In genomic region chr7:152341039-152341913, GRCh38 we compare ENCODE assay signal across 8 cellular contexts.
DNase-seq lines count a peak whose midpoint lies in the region; ATAC-seq and TF ChIP-seq lines count a peak whose summit lies in the region.

No MANE protein-coding gene starts in this region.

- no peaks in the 10 kb centered on the region for H3K4me1 Mint-ChIP-seq in endothelial cell (ENCODE audit: unreplicated experiment)
- H3K4me1 Mint-ChIP-seq in mesothelial cell of epicardium, result peaks cover 23% of the 10 kb centered on the region
- H3K4me1 Mint-ChIP-seq in activated CD4-positive, alpha-beta T cell treated with anti-CD3 and anti-CD28 coated beads for 36 hours, result peaks cover 44% of the 10 kb centered on the region
- peaks cover 39% of the 10 kb centered on the region for H3K4me1 Mint-ChIP-seq in activated naive CD8-positive, alpha-beta T cell treated with anti-CD3 and anti-CD28 coated beads, Interleukin-2, amount 50 U/mL, for 24 hours

- peak; percentile 42 for TF ChIP-seq CTCF in AG04449 (IDR thresholded peaks at IDR 0.05; ENCODE audit: insufficient read depth, low read length, missing control alignments)
- TF ChIP-seq CTCF in GM12875 (IDR thresholded peaks at IDR 0.05; ENCODE audit: borderline replicate concordance, insufficient read depth, low read depth, low read length), result peak; percentile 23; the same call in 1 of the 2 replicates
- TF ChIP-seq CTCF in endothelial cell (IDR thresholded peaks at IDR 0.05; ENCODE audit: unreplicated experiment), result no peak
- no peak for TF ChIP-seq CTCF in mesothelial cell of epicardium (IDR thresholded peaks at IDR 0.05; ENCODE audit: unreplicated experiment)

- H3K4me3 ChIP-seq in AG04449 (ENCODE audit: low read depth, low read length) (no peak overlapping the region), GM12875 (ENCODE audit: low read depth, low read length) (no peak overlapping the region)

- H3K9me3 Mint-ChIP-seq in endothelial cell (ENCODE audit: unreplicated experiment), result no peaks in the 10 kb centered on the region
- H3K9me3 Mint-ChIP-seq in mesothelial cell of epicardium, result peaks cover 4% of the 10 kb centered on the region
- no peaks in the 10 kb centered on the region for H3K9me3 Mint-ChIP-seq in activated CD4-positive, alpha-beta T cell treated with anti-CD3 and anti-CD28 coated beads for 36 hours (ENCODE audit: low read depth)
- no peaks in the 10 kb centered on the region for H3K9me3 Mint-ChIP-seq in activated naive CD8-positive, alpha-beta T cell treated with anti-CD3 and anti-CD28 coated beads, Interleukin-2, amount 50 U/mL, for 24 hours

- H3K4me3 Mint-ChIP-seq in endothelial cell (ENCODE audit: unreplicated experiment), result no peak overlapping the region
- no peak overlapping the region for H3K4me3 Mint-ChIP-seq in mesothelial cell of epicardium
- H3K4me3 Mint-ChIP-seq in activated CD4-positive, alpha-beta T cell treated with anti-CD3 and anti-CD28 coated beads for 36 hours, result no peak overlapping the region
- H3K4me3 Mint-ChIP-seq in activated naive CD8-positive, alpha-beta T cell treated with anti-CD3 and anti-CD28 coated beads, Interleukin-2, amount 50 U/mL, for 24 hours, result no peak overlapping the region

- CTCF ChIA-PET in AG04449 (lab: Yijun Ruan, JAX), result interaction anchor here (0.9 to 3.4 kb wide), 13 partner anchors 9 to 483 kb away, joined by 3 to 24 read pairs (median 5); partner anchors contain the start of gene XRCC2
- CTCF ChIA-PET in activated CD4-positive, alpha-beta T cell treated with anti-CD3 and anti-CD28 coated beads for 36 hours (lab: Charles Lee), result interaction anchor here (0.8 to 1.6 kb wide), 4 partner anchors 19 to 93 kb away, joined by 3 to 4 read pairs (median 3); no protein-coding TSS in a partner anchor

- DNase-seq in AG04449 (ENCODE audit: low read depth, low spot score) (no peak), NCI-H748 treated with DMSO at 0.1 percent for 48 hours (lab: John Stamatoyannopoulos, UW) (peak; percentile 2), endothelial cell (ENCODE audit: low spot score) (peak; percentile 22), mesothelial cell of epicardium (ENCODE audit: low spot score in 2 of 2, unreplicated experiment in 2 of 2) (no peak)
- no peak for DNase-seq in activated CD4-positive, alpha-beta T cell treated with anti-CD3 and anti-CD28 coated beads for 36 hours
- no peak for DNase-seq in activated naive CD8-positive, alpha-beta T cell treated with anti-CD3 and anti-CD28 coated beads, Interleukin-2, amount 50 U/mL, for 24 hours

- H3K36me3 Mint-ChIP-seq in endothelial cell (ENCODE audit: low read depth, unreplicated experiment), result no peaks in the 10 kb centered on the region
- H3K36me3 Mint-ChIP-seq in mesothelial cell of epicardium, result peaks cover 11% of the 10 kb centered on the region
- H3K36me3 Mint-ChIP-seq in activated CD4-positive, alpha-beta T cell treated with anti-CD3 and anti-CD28 coated beads for 36 hours (ENCODE audit: low read depth), result peaks cover 6% of the 10 kb centered on the region
- peaks cover 6% of the 10 kb centered on the region for H3K36me3 Mint-ChIP-seq in activated naive CD8-positive, alpha-beta T cell treated with anti-CD3 and anti-CD28 coated beads, Interleukin-2, amount 50 U/mL, for 24 hours (ENCODE audit: low read depth)

- ATAC-seq in HG02981 (IDR thresholded peaks at IDR 0.05; ENCODE audit: unreplicated experiment), result peak; percentile 61
- no peak for ATAC-seq in activated CD4-positive, alpha-beta T cell treated with anti-CD3 and anti-CD28 coated beads for 36 hours
- no peak for ATAC-seq in activated naive CD8-positive, alpha-beta T cell treated with anti-CD3 and anti-CD28 coated beads, Interleukin-2, amount 50 U/mL, for 24 hours

- intact Hi-C loops in activated CD4-positive, alpha-beta T cell treated with anti-CD3 and anti-CD28 coated beads for 36 hours (cut with DNase I, micrococcal nuclease), result no loop called here

- no peak overlapping the region for H3K27ac Mint-ChIP-seq in endothelial cell (ENCODE audit: unreplicated experiment)
- H3K27ac Mint-ChIP-seq in mesothelial cell of epicardium, result peak overlapping the region; percentile 51
- H3K27ac Mint-ChIP-seq in activated CD4-positive, alpha-beta T cell treated with anti-CD3 and anti-CD28 coated beads for 36 hours, result no peak overlapping the region
- H3K27ac Mint-ChIP-seq in activated naive CD8-positive, alpha-beta T cell treated with anti-CD3 and anti-CD28 coated beads, Interleukin-2, amount 50 U/mL, for 24 hours, result no peak overlapping the region

- H3K27me3 Mint-ChIP-seq in endothelial cell (ENCODE audit: unreplicated experiment) (no peaks in the 10 kb centered on the region), mesothelial cell of epicardium (ENCODE audit: low read depth) (no peaks in the 10 kb centered on the region)
- H3K27me3 Mint-ChIP-seq in activated CD4-positive, alpha-beta T cell treated with anti-CD3 and anti-CD28 coated beads for 36 hours, result no peaks in the 10 kb centered on the region
- no peaks in the 10 kb centered on the region for H3K27me3 Mint-ChIP-seq in activated naive CD8-positive, alpha-beta T cell treated with anti-CD3 and anti-CD28 coated beads, Interleukin-2, amount 50 U/mL, for 24 hours

- POLR2A ChIA-PET in AG04449 (lab: Yijun Ruan, JAX), result no interaction called here
- POLR2A ChIA-PET in activated CD4-positive, alpha-beta T cell treated with anti-CD3 and anti-CD28 coated beads for 36 hours (lab: Charles Lee), result no interaction called here

Comparison
In these comparisons a context has a peak if more than half of its experiments do, and no peak if none do; other contexts are left out.
1. DNase-seq: peak in NCI-H748 treated with DMSO at 0.1 percent for 48 hours (single experiment) and endothelial cell (single experiment); none in AG04449 (single experiment), mesothelial cell of epicardium (0 of 2), activated CD4-positive, alpha-beta T cell treated with anti-CD3 and anti-CD28 coated beads for 36 hours (single experiment) and activated naive CD8-positive, alpha-beta T cell treated with anti-CD3 and anti-CD28 coated beads, Interleukin-2, amount 50 U/mL, for 24 hours (single experiment).
2. CTCF ChIP-seq: peak in AG04449 (single experiment) and GM12875 (single experiment); none in endothelial cell (single experiment) and mesothelial cell of epicardium (single experiment).